13 cellular contexts compared by ENCODE assay signal in the genomic region with DNA sequence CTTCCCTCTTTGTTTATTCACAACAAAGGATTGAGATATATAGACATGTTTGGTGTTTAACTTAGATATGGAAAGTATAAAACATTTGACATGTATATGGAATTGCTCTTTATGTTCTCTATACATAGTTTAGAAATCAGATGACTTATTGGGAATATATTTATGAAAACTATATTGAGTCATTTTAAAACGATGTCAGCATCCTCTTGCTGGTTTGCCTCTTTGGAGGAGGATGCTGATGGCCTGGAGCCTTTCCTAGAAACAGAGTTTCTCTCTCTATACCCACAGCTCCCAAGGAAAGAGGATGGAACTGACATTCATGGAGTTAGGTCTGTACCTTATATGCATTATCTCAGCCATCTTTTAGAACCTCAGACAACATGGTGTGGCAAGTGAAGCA. TPM values are rescaled to one million over a fixed set of nuclear protein-coding genes. Genes with fewer than 3 reads are reported as not detected.
DNase-seq lines count a peak whose midpoint lies in the region; ATAC-seq and TF ChIP-seq lines count a peak whose summit lies in the region.
"Had no signal": no experiment of that assay in that cellular context is flagged by ENCODE, and none has a peak within 500 bp of the region (broad histone marks: within the 10 kb centered on the region; RNA-seq: fewer than 3 reads in every experiment).

No MANE protein-coding gene starts in this region.

- intact Hi-C loops in stomach (cut with DNase I; ENCODE audit: low total_unique reads), result no loop called here

- 63 to 78% (median 72%) methylated on average over 1 of the region's 1 CpG for WGBS in stomach, 5 donors

- peaks cover 62% of the 10 kb centered on the region for H3K36me3 ChIP-seq in RWPE2 (ENCODE audit: low read depth)
- H3K36me3 ChIP-seq in stomach, result peaks cover 6 to 47% (median 41%) of the 10 kb centered on the region in 4 donors
- H3K36me3 ChIP-seq: neural progenitor cell had no signal

- H3K27ac ChIP-seq in RWPE2 (ENCODE audit: poor library complexity, severe bottlenecking) (peak overlapping the region; percentile 96), foreskin keratinocyte (peak overlapping the region; percentile 16), stomach (peak overlapping the region in 4 of 5 donors; percentile 94 to 100 (median 98))
- H3K27ac ChIP-seq: 22Rv1, neural progenitor cell had no signal

- H3K4me3 ChIP-seq in RWPE2 (ENCODE audit: severe bottlenecking) (no peak overlapping the region), stomach (no peak overlapping the region)
- H3K4me3 ChIP-seq: neural progenitor cell had no signal

- no peaks in the 10 kb centered on the region for H3K27me3 ChIP-seq in RWPE2 (ENCODE audit: insufficient read depth, poor library complexity, severe bottlenecking)
- no peaks in the 10 kb centered on the region for H3K27me3 ChIP-seq in foreskin keratinocyte
- H3K27me3 ChIP-seq in stomach, result no peaks in the 10 kb centered on the region

- no peak overlapping the region for H3K4me3 Mint-ChIP-seq in T-helper 1 cell treated with Interleukin-12 subunit alpha and Interleukin-12 subunit beta and Interleukin-4 antibody, amounts not matched to agents 30 μg/mL and 1 μg/mL, for 36 hours
- H3K4me3 Mint-ChIP-seq: neural progenitor cell had no signal

- DNase-seq in T-helper 1 cell, result no peak
- no peak for DNase-seq in RWPE2 (ENCODE audit: low spot score)
- no peak for DNase-seq in foreskin keratinocyte
- DNase-seq in stomach, result no peak
- DNase-seq in NCI-H187 (lab: John Stamatoyannopoulos, UW), result no peak
- no peak for DNase-seq in NCI-H2196 treated with DMSO at 0.1 percent for 48 hours (lab: John Stamatoyannopoulos, UW; ENCODE audit: unreplicated experiment)
- DNase-seq in Ammon's horn (ENCODE audit: low spot score), result no peak
- DNase-seq: NCI-H1092; SHP77 treated with DMSO at 0.1 percent for 48 hours; stimulated activated CD4-positive, alpha-beta T cell treated with anti-CD3 and anti-CD28 coated beads, Interleukin-1b, Interleukin-23, amount 100 ng/mL, for 48 hours had no signal

- ATAC-seq in RWPE2 (ENCODE audit: low read depth) (no peak), foreskin keratinocyte (no peak)

- no peaks in the 10 kb centered on the region for H3K9me3 Mint-ChIP-seq in T-helper 1 cell treated with Interleukin-12 subunit alpha and Interleukin-12 subunit beta and Interleukin-4 antibody, amounts not matched to agents 30 μg/mL and 1 μg/mL, for 36 hours
- H3K9me3 Mint-ChIP-seq: neural progenitor cell had no signal

- no peak for TF ChIP-seq EP300 in stomach (IDR thresholded peaks at IDR 0.05)

- H3K4me1 Mint-ChIP-seq in T-helper 1 cell treated with Interleukin-12 subunit alpha and Interleukin-12 subunit beta and Interleukin-4 antibody, amounts not matched to agents 30 μg/mL and 1 μg/mL, for 36 hours (ENCODE audit: low read depth), result peaks cover 51% of the 10 kb centered on the region

- H3K4me1 ChIP-seq in RWPE2 (ENCODE audit: insufficient read depth, poor library complexity, severe bottlenecking) (peaks cover 92% of the 10 kb centered on the region), foreskin keratinocyte (peaks cover 57% of the 10 kb centered on the region), stomach (peaks cover 67 to 98% (median 84%) of the 10 kb centered on the region in 4 donors)

- peak overlapping the region; percentile 15 for H3K27ac Mint-ChIP-seq in T-helper 1 cell treated with Interleukin-12 subunit alpha and Interleukin-12 subunit beta and Interleukin-4 antibody, amounts not matched to agents 30 μg/mL and 1 μg/mL, for 36 hours
- H3K27ac Mint-ChIP-seq: neural progenitor cell had no signal

- TF ChIP-seq CTCF in RWPE2 (IDR thresholded peaks at IDR 0.05; ENCODE audit: poor library complexity, severe bottlenecking) (no peak), foreskin keratinocyte (conservative IDR thresholded peaks at IDR 0.05) (no peak), stomach (IDR thresholded peaks at IDR 0.05) (no peak)

- H3K9me3 ChIP-seq in RWPE2 (ENCODE audit: severe bottlenecking) (no peaks in the 10 kb centered on the region), stomach (no peaks in the 10 kb centered on the region)

- TF ChIP-seq POLR2A in stomach (IDR thresholded peaks at IDR 0.05), result no peak

- H3K36me3 Mint-ChIP-seq in T-helper 1 cell treated with Interleukin-12 subunit alpha and Interleukin-12 subunit beta and Interleukin-4 antibody, amounts not matched to agents 30 μg/mL and 1 μg/mL, for 36 hours (ENCODE audit: low read depth), result peaks cover 40% of the 10 kb centered on the region

- no peaks in the 10 kb centered on the region for H3K27me3 Mint-ChIP-seq in T-helper 1 cell treated with Interleukin-12 subunit alpha and Interleukin-12 subunit beta and Interleukin-4 antibody, amounts not matched to agents 30 μg/mL and 1 μg/mL, for 36 hours (ENCODE audit: low read depth)

RNA-seq across cellular contexts. Expression of gene ZBTB38, which starts 40.3 kb away (rescaled TPM):
- 58.0 and 59.5 TPM in 2 replicates for total RNA-seq in foreskin keratinocyte
- 5.0 and 5.8 TPM in 2 replicates for polyA plus RNA-seq in foreskin keratinocyte
- 100 to 1,000 TPM in 1 of 5 donors, 10 to 100 TPM in 4; 26.9 to 253 (median 64.3) TPM for total RNA-seq in stomach
- 10 to 100 TPM in 1 of 3 donors, 1 to 10 TPM in 2; 5.3 to 10.7 (median 9.5) TPM for polyA plus RNA-seq in stomach

Comparison
In these comparisons a context has a peak if more than half of its experiments do, and no peak if none do; other contexts are left out.
1. H3K27ac ChIP-seq: peak in every context shown above with its lines; median percentile 98 in stomach; 96 in RWPE2; 16 in foreskin keratinocyte.